1 cellular context compared by ENCODE assay signal in the genomic region with DNA sequence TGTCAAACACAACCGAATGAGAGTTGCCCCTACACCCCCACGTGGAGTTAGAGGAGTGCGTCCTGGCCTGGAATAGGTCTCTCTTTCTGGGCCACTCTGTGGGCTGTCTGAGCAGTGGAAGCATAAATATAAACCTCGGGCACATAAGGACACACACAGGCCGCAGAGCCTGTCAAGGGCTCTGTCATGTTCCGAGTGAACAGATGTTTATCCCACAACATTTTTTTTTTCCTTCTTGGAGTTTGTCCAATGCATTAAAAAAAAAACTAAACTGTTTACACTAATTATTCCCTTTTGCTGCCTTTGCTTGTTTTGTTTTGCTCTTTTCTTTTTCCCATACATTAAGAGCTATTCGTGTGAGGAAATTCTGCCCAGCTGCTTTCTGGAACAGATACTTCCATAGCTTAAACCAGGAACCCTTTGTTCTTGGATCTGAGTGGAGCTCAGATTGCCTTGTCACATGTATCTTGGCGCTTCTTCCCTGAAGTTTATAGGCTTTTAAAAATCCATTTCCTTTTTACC.
TF ChIP-seq lines count a peak whose summit lies in the region.

No MANE protein-coding gene starts in this region.

TF ChIP-seq in IMR-90, 13 proteins besides CTCF, POLR2A, EP300 and RAD21 (continued from another document):
- TF ChIP-seq CEBPB (IDR thresholded peaks at IDR 0.05; ENCODE audit: low read depth, low read length): no peak
- TF ChIP-seq, protein P1, sequence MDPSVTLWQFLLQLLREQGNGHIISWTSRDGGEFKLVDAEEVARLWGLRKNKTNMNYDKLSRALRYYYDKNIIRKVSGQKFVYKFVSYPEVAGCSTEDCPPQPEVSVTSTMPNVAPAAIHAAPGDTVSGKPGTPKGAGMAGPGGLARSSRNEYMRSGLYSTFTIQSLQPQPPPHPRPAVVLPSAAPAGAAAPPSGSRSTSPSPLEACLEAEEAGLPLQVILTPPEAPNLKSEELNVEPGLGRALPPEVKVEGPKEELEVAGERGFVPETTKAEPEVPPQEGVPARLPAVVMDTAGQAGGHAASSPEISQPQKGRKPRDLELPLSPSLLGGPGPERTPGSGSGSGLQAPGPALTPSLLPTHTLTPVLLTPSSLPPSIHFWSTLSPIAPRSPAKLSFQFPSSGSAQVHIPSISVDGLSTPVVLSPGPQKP (IDR thresholded peaks at IDR 0.05; ENCODE audit: borderline replicate concordance, low read depth, low read length): no peak
